ENCODE assay signal across 27 cellular contexts in the genomic region with DNA sequence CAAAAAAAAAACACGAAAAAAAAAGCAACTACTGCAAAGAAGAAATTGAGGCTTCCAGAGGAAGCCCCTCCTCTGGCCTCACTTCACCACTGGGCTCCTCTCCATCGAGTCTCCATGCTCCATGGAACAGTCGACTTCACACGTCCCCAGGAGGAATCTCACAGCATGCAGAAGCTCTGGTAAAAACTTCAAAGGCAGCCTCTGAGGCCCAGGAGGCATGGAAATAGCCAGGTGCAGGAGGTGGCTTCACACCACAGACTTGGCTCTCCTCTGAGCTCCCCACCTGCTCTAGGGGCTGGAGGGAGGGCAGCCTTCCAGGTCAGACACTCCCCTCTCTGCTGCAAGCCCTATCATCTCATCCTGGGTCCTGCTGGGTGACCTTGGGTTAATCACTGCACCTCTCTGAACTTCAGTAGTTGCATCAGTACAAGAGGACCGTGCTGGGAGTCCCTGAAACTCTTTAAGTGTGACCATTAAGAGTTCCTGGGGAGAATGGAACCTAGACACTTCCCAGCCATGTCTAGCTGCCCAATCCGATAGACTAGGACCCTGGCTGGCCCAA. TPM values are rescaled to one million over a fixed set of nuclear protein-coding genes. Genes with fewer than 3 reads are reported as not detected.
"Had no signal": no experiment of that assay in that cellular context is flagged by ENCODE, and none has a peak within 500 bp of the region (broad histone marks: within the 10 kb centered on the region; RNA-seq: fewer than 3 reads in every experiment).

No MANE protein-coding gene starts in this region.

- ATAC-seq: activated naive CD4-positive, alpha-beta T cell treated with anti-CD3 and anti-CD28 coated beads, Interleukin-2, amount 50 U/mL, for 72 hours; activated T-cell treated with anti-CD3 and anti-CD28 coated beads, Interleukin-2, amount 50 U/mL, for 72 hours; gastrocnemius medialis; heart right ventricle; WTC11 had no signal

- DNase-seq: activated CD4-positive, alpha-beta memory T cell treated with anti-CD3 and anti-CD28 coated beads, Interleukin-2, amount 10 ng/mL, durations not matched to agents 7 days and 5 days; activated CD4-positive, alpha-beta T cell treated with anti-CD3 and anti-CD28 coated beads for 1 hour; activated CD4-positive, alpha-beta T cell treated with anti-CD3 and anti-CD28 coated beads for 4 hours; activated CD4-positive, alpha-beta T cell treated with anti-CD3 and anti-CD28 coated beads, Interleukin-2, amount 10 ng/mL, durations not matched to agents 7 days and 5 days; activated CD4-positive, alpha-beta T cell treated with anti-CD3 and anti-CD28 coated beads, Interleukin-2, amount 50 U/mL, for 4 hours; activated CD8-positive, alpha-beta memory T cell treated with anti-CD3 and anti-CD28 coated beads, Interleukin-2, amount 50 U/mL, for 48 hours; activated gamma-delta T cell; activated naive CD4-positive, alpha-beta T cell; activated naive CD4-positive, alpha-beta T cell treated with anti-CD3 and anti-CD28 coated beads, Interleukin-2, amount 10 ng/mL, durations not matched to agents 7 days and 5 days; activated naive CD8-positive, alpha-beta T cell treated with anti-CD3 and anti-CD28 coated beads, Interleukin-2, amount 10 ng/mL, durations not matched to agents 7 days and 5 days; activated T-cell treated with anti-CD3 and anti-CD28 coated beads for 4 hours; activated T-cell treated with anti-CD3 and anti-CD28 coated beads, Interleukin-2, amount 50 U/mL, for 24 hours; activated T-cell treated with anti-CD3 and anti-CD28 coated beads, Interleukin-2, amount 50 U/mL, for 72 hours; central memory CD4-positive, alpha-beta T cell; cerebellar nuclear complex; colonic mucosa; effector CD8-positive, alpha-beta T cell; foreskin fibroblast; gastrocnemius medialis; heart right ventricle; T-helper 2 cell had no signal

- H3K4me1 ChIP-seq: ascending aorta, breast epithelium, colonic mucosa, gastrocnemius medialis had no signal

- H3K27ac ChIP-seq: ascending aorta, breast epithelium, cardiac muscle cell, colonic mucosa, gastrocnemius medialis, heart right ventricle, VCaP had no signal

- H3K27me3 ChIP-seq: ascending aorta, breast epithelium, cardiac muscle cell, colonic mucosa, gastrocnemius medialis had no signal

- H3K36me3 ChIP-seq: ascending aorta, breast epithelium, cardiac muscle cell, colonic mucosa, gastrocnemius medialis, heart right ventricle had no signal

- H3K4me3 ChIP-seq: ascending aorta, breast epithelium, cardiac muscle cell, colonic mucosa, gastrocnemius medialis, heart right ventricle had no signal

- H3K9me3 ChIP-seq: ascending aorta, colonic mucosa, gastrocnemius medialis had no signal

RNA-seq across cellular contexts. Expression of a gene that starts 8.2 kb away (rescaled TPM):
- polyA plus RNA-seq: cardiac muscle cell had no signal
